9 cellular contexts compared by ENCODE assay signal in the genomic region with DNA sequence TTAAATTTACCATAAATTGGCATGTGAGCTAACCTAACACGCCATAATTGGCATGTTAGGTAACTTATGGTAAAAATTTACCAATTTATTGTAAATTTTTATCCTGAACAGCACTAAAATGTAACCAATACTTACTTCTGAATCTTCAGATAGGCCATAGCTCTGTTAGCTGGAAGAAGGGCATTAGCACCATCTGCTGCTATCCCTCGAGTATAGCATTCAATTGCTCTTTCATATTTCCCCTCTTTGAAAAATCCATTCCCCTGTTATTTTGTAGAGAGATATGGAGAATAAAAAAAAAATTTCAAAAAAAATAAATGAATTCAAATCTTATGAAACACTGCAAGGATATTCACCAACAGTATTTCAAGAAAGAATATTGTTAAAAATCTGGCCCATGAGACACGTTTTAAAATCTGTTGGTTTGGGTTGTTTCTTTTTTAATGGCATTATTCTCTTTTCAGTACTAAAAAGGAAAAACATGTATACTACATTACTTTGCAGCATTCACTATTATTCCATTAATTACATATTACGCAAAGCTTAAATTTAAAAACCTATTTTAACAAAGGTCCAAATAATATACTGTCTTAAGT. TPM values are rescaled to one million over a fixed set of nuclear protein-coding genes. Genes with fewer than 3 reads are reported as not detected.
DNase-seq lines count a peak whose midpoint lies in the region; ATAC-seq and TF ChIP-seq lines count a peak whose summit lies in the region.
"Had no signal": no experiment of that assay in that cellular context is flagged by ENCODE, and none has a peak within 500 bp of the region (broad histone marks: within the 10 kb centered on the region; RNA-seq: fewer than 3 reads in every experiment).

No MANE protein-coding gene starts in this region.

- H3K4me1 Mint-ChIP-seq in activated T-helper 17 cell treated with anti-CD3 and anti-CD28 coated beads, Interleukin-2, amount 50 U/mL, for 72 hours, result no peaks in the 10 kb centered on the region

- no peaks in the 10 kb centered on the region for H3K27me3 Mint-ChIP-seq in activated T-helper 17 cell treated with anti-CD3 and anti-CD28 coated beads, Interleukin-2, amount 50 U/mL, for 72 hours

- peak; percentile 55 for TF ChIP-seq CTCF in GM10248 (IDR thresholded peaks at IDR 0.05; ENCODE audit: control extremely low read depth, extremely low read depth, low read depth, missing control alignments)
- TF ChIP-seq CTCF in NB4 (IDR thresholded peaks at IDR 0.05; ENCODE audit: low read depth, low read length), result peak; percentile 61
- peak; percentile 22 to 69 for TF ChIP-seq CTCF in right atrium auricular region (IDR thresholded peaks at IDR 0.05)
- TF ChIP-seq CTCF in suprapubic skin (IDR thresholded peaks at IDR 0.05), result peak; percentile 42 to 47

- no peak for TF ChIP-seq EP300 in suprapubic skin (IDR thresholded peaks at IDR 0.05)

- H3K4me3 ChIP-seq in NB4 (ENCODE audit: low read depth, low read length), result no peak overlapping the region
- no peak overlapping the region for H3K4me3 ChIP-seq in right atrium auricular region
- no peak overlapping the region for H3K4me3 ChIP-seq in suprapubic skin

- H3K4me1 ChIP-seq in right atrium auricular region (no peaks in the 10 kb centered on the region), suprapubic skin (no peaks in the 10 kb centered on the region)

- H3K27ac ChIP-seq in right atrium auricular region, result no peak overlapping the region
- no peak overlapping the region for H3K27ac ChIP-seq in suprapubic skin

- H3K36me3 ChIP-seq in right atrium auricular region (peaks cover 6% of the 10 kb centered on the region), suprapubic skin (peaks cover 27% of the 10 kb centered on the region)

- TF ChIP-seq POLR2A in NB4 (IDR thresholded peaks at IDR 0.05; ENCODE audit: extremely low read depth, insufficient read length) (no peak), suprapubic skin (IDR thresholded peaks at IDR 0.05) (no peak)

- no peaks in the 10 kb centered on the region for H3K9me3 Mint-ChIP-seq in activated T-helper 17 cell treated with anti-CD3 and anti-CD28 coated beads, Interleukin-2, amount 50 U/mL, for 72 hours

- H3K36me3 Mint-ChIP-seq in activated T-helper 17 cell treated with anti-CD3 and anti-CD28 coated beads, Interleukin-2, amount 50 U/mL, for 72 hours (ENCODE audit: low read depth), result peaks cover 85% of the 10 kb centered on the region

- H3K4me3 Mint-ChIP-seq in activated T-helper 17 cell treated with anti-CD3 and anti-CD28 coated beads, Interleukin-2, amount 50 U/mL, for 72 hours, result no peak overlapping the region

- POLR2A ChIA-PET in GM10248 (lab: Yijun Ruan, JAX), result no interaction called here

- ATAC-seq in activated T-helper 17 cell treated with anti-CD3 and anti-CD28 coated beads, Interleukin-2, amount 50 U/mL, for 72 hours (replicated peaks), result no peak
- ATAC-seq in GM19324 (IDR thresholded peaks at IDR 0.05; ENCODE audit: low FRiP score, unreplicated experiment), result no peak

- H3K9me3 ChIP-seq in right atrium auricular region (no peaks in the 10 kb centered on the region), suprapubic skin (no peaks in the 10 kb centered on the region)

- WGBS in suprapubic skin, result 81% methylated on average over 4 of the region's 4 CpGs

- H3K27ac Mint-ChIP-seq in activated T-helper 17 cell treated with anti-CD3 and anti-CD28 coated beads, Interleukin-2, amount 50 U/mL, for 72 hours, result no peak overlapping the region

- peak; percentile 72 for DNase-seq in AG08395 (ENCODE audit: low spot score)
- peak; percentile 38 for DNase-seq in GM10248 (ENCODE audit: extremely low spot score)
- DNase-seq in NB4 (ENCODE audit: low read depth), result peak; percentile 59
- peak; percentile 18 for DNase-seq in activated naive CD4-positive, alpha-beta T cell treated with anti-CD3 and anti-CD28 coated beads, Interleukin-2, amount 50 U/mL, for 16 hours
- DNase-seq in right atrium auricular region (ENCODE audit: low spot score), result no peak
- no peak for DNase-seq in suprapubic skin (ENCODE audit: low spot score in 2 of 2)

- CTCF ChIA-PET in GM10248 (lab: Yijun Ruan, JAX), result interaction anchor here (0.9 to 4.1 kb wide), 13 partner anchors 9 to 1562 kb away, joined by 3 to 25 read pairs (median 5); no protein-coding TSS in a partner anchor

- H3K27me3 ChIP-seq in right atrium auricular region (no peaks in the 10 kb centered on the region), suprapubic skin (no peaks in the 10 kb centered on the region)

RNA-seq across cellular contexts. Expression of a gene that starts 19.1 kb away (rescaled TPM):
- total RNA-seq in right atrium auricular region, result 10 to 100 TPM; 12.2 to 14.3 TPM
- 10 to 100 TPM; 11.7 to 25.5 (median 19.4) TPM for total RNA-seq in suprapubic skin
- total RNA-seq in activated T-helper 17 cell treated with anti-CD3 and anti-CD28 coated beads, Interleukin-2, amount 50 U/mL, for 72 hours, result 10 to 100 TPM; 33.3 to 44.0 TPM

RNA-seq across cellular contexts. Expression of a gene that starts 38.5 kb away (rescaled TPM):
- total RNA-seq in right atrium auricular region, result 1 to 10 TPM in 1 of 2 donors, under 1 TPM in 1; 0.55 to 2.1 TPM
- 10 to 100 TPM in 3 of 4 donors, 1 to 10 TPM in 1; 3.5 to 36.1 (median 20.8) TPM for total RNA-seq in suprapubic skin
- under 1 TPM in 1 of 2 donors, not detected in 1; 0.16 TPM for total RNA-seq in activated T-helper 17 cell treated with anti-CD3 and anti-CD28 coated beads, Interleukin-2, amount 50 U/mL, for 72 hours
- total RNA-seq: temporal lobe had no signal

Comparison
In these comparisons a context has a peak if more than half of its experiments do, and no peak if none do; other contexts are left out.
1. DNase-seq: peak in AG08395 (single experiment), GM10248 (single experiment), NB4 (single experiment) and activated naive CD4-positive, alpha-beta T cell treated with anti-CD3 and anti-CD28 coated beads, Interleukin-2, amount 50 U/mL, for 16 hours (single experiment); none in right atrium auricular region (single experiment) and suprapubic skin (0 of 2).
2. Peak in every context shown above with its lines, with median percentiles within 50 percentile points of each other: CTCF ChIP-seq.